In the genomic region with DNA sequence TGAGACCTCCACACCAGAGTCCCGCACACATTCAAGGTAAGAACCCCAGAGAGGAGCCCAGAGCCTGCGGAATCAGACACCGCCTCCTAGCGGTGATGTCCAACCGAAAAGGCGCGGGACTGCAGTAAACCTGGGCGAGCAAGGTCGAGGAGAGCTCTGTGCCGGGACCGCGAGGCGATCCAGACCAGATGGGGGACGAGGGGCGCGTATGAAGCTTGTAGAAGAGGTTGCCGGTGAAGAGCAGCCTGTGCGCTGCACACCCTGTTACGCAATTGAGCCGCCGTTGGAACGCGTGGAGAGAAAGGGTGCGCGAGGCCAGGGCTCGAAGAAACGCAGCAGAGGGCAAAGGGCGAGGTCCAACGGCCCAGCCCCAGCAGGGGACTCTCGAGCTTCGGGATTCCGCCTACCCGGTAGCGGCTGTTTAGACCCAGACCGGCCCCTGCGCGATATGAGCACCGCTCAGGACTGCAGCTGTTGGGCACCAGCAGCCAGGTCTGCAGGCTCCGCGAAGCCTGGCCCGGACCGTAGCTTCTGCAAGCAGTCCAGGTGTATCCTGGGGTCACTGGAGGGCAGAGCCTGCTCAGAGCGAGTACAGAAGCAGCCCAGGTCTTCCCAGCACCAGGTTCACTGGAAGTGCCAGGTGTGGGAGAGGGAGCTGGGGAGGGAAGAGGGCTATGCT, we compare ENCODE assay signal across 8 cellular contexts.
DNase-seq lines count a peak whose midpoint lies in the region; ATAC-seq and TF ChIP-seq lines count a peak whose summit lies in the region.

No MANE protein-coding gene starts in this region.

- H3K36me3 ChIP-seq in PC-3 (ENCODE audit: low read depth, low read length) = no peaks in the 10 kb centered on the region

- H3K27me3 Mint-ChIP-seq in glutamatergic neuron (ENCODE audit: unreplicated experiment) = peaks cover 8% of the 10 kb centered on the region

- H3K4me3 ChIP-seq in retinal pigment epithelial cell (ENCODE audit: low read length) = no peak overlapping the region
- no peak overlapping the region for H3K4me3 ChIP-seq in PC-3 (ENCODE audit: low read length)

- H3K27me3 ChIP-seq in PC-3 (ENCODE audit: low read length) = no peaks in the 10 kb centered on the region; the same call in 1 of the 2 replicates

- ATAC-seq in SK-N-SH treated with all-trans-retinoic acid at 6 μM for 48 hours (no peak), PC-3 (no peak)

- H3K79me2 ChIP-seq in PC-3 (ENCODE audit: low read length) = no peaks in the 10 kb centered on the region

- H3K36me3 Mint-ChIP-seq in glutamatergic neuron (ENCODE audit: unreplicated experiment) = no peaks in the 10 kb centered on the region

- CTCF ChIA-PET in PC-3 (lab: Charles Lee) = no interaction called here

- POLR2A ChIA-PET in PC-3 (lab: Charles Lee; ENCODE audit: unreplicated experiment) = no interaction called here

- in situ Hi-C loops in ACHN (cut with HindIII; ENCODE audit: low pct_ligation_motif_present, low pct_unique_long_range_greater_than_20kb, low sequenced_read_pairs) = no loop called here

- H3K4me1 Mint-ChIP-seq in glutamatergic neuron (ENCODE audit: low read depth, unreplicated experiment) = peaks cover 4% of the 10 kb centered on the region

- H3K4me1 ChIP-seq in PC-3 (ENCODE audit: insufficient read depth, low read length) = peaks cover 4% of the 10 kb centered on the region; the same call in 1 of the 2 replicates

- DNase-seq in DMS53 (lab: John Stamatoyannopoulos, UW) = peak; percentile 84
- DNase-seq in activated CD4-positive, alpha-beta T cell treated with anti-CD3 and anti-CD28 coated beads, Interleukin-2, amount 50 U/mL, for 1 hour = peak; percentile 15
- DNase-seq in glutamatergic neuron = peak; percentile 69
- no peak for DNase-seq in retinal pigment epithelial cell (ENCODE audit: low read depth)
- DNase-seq in PC-3 = no peak
- DNase-seq in ACHN = no peak
- no peak for DNase-seq in NOMO-1 treated with DMSO at 0.1 percent for 48 hours (lab: John Stamatoyannopoulos, UW; ENCODE audit: unreplicated experiment)

- peak overlapping the region; percentile 76 for H3K4me3 Mint-ChIP-seq in glutamatergic neuron (ENCODE audit: unreplicated experiment)

- H3K27ac ChIP-seq in PC-3 (ENCODE audit: low read length) = no peak overlapping the region

- H2AFZ ChIP-seq in PC-3 (ENCODE audit: low read length) = no peak overlapping the region

- H3K9ac ChIP-seq in PC-3 (ENCODE audit: low read length) = no peak overlapping the region

- BruUV-seq in PC-3 (replicated peaks; lab: Mats Ljungman, UMichigan) = no TSS peak

- H3K27ac Mint-ChIP-seq in glutamatergic neuron (ENCODE audit: unreplicated experiment) = no peak overlapping the region

- H3F3A ChIP-seq in PC-3 (ENCODE audit: low read length, unreplicated experiment) = no peaks in the 10 kb centered on the region

- H3K9me3 Mint-ChIP-seq in glutamatergic neuron (ENCODE audit: unreplicated experiment) = peaks cover 2% of the 10 kb centered on the region

- H3K9me2 ChIP-seq in PC-3 (replicated peaks; ENCODE audit: low read length) = no peaks in the 10 kb centered on the region

- no peaks in the 10 kb centered on the region for H3K9me3 ChIP-seq in PC-3 (ENCODE audit: low read length)

- TF ChIP-seq CTCF in glutamatergic neuron (IDR thresholded peaks at IDR 0.05; ENCODE audit: partially characterized antibody, unreplicated experiment) = peak; percentile 67
- TF ChIP-seq CTCF in retinal pigment epithelial cell (conservative IDR thresholded peaks at IDR 0.05; ENCODE audit: low read depth, low read length) = peak; percentile 15
- TF ChIP-seq CTCF in PC-3 (conservative IDR thresholded peaks at IDR 0.05; ENCODE audit: low read depth, low read length) = no peak

- H4K20me1 ChIP-seq in PC-3 (ENCODE audit: low read length) = no peaks in the 10 kb centered on the region

- intact Hi-C loops in PC-3 (cut with micrococcal nuclease) = no loop called here

- H3K4me2 ChIP-seq in PC-3 (ENCODE audit: low read length) = no peak overlapping the region

TF ChIP-seq in SK-N-SH treated with all-trans-retinoic acid at 6 μM for 48 hours, 23 proteins besides CTCF, POLR2A, EP300 and RAD21 (continues in another document):
- TF ChIP-seq, protein P1, sequence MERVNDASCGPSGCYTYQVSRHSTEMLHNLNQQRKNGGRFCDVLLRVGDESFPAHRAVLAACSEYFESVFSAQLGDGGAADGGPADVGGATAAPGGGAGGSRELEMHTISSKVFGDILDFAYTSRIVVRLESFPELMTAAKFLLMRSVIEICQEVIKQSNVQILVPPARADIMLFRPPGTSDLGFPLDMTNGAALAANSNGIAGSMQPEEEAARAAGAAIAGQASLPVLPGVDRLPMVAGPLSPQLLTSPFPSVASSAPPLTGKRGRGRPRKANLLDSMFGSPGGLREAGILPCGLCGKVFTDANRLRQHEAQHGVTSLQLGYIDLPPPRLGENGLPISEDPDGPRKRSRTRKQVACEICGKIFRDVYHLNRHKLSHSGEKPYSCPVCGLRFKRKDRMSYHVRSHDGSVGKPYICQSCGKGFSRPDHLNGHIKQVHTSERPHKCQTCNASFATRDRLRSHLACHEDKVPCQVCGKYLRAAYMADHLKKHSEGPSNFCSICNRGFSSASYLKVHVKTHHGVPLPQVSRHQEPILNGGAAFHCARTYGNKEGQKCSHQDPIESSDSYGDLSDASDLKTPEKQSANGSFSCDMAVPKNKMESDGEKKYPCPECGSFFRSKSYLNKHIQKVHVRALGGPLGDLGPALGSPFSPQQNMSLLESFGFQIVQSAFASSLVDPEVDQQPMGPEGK (CRISPR knock-in tag; IDR thresholded peaks at IDR 0.05; ENCODE audit: borderline replicate concordance) = no peak
- TF ChIP-seq, protein P2, sequence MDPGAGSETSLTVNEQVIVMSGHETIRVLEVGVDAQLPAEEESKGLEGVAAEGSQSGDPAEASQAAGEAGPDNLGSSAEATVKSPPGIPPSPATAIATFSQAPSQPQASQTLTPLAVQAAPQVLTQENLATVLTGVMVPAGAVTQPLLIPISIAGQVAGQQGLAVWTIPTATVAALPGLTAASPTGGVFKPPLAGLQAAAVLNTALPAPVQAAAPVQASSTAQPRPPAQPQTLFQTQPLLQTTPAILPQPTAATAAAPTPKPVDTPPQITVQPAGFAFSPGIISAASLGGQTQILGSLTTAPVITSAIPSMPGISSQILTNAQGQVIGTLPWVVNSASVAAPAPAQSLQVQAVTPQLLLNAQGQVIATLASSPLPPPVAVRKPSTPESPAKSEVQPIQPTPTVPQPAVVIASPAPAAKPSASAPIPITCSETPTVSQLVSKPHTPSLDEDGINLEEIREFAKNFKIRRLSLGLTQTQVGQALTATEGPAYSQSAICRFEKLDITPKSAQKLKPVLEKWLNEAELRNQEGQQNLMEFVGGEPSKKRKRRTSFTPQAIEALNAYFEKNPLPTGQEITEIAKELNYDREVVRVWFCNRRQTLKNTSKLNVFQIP (CRISPR knock-in tag; IDR thresholded peaks at IDR 0.05; ENCODE audit: borderline replicate concordance, low read depth) = no peak
- TF ChIP-seq ZNF8 (CRISPR knock-in tag; IDR thresholded peaks at IDR 0.05) = no peak
- no peak for TF ChIP-seq TOX (CRISPR knock-in tag; IDR thresholded peaks at IDR 0.05; ENCODE audit: borderline replicate concordance)
- TF ChIP-seq, protein P3, sequence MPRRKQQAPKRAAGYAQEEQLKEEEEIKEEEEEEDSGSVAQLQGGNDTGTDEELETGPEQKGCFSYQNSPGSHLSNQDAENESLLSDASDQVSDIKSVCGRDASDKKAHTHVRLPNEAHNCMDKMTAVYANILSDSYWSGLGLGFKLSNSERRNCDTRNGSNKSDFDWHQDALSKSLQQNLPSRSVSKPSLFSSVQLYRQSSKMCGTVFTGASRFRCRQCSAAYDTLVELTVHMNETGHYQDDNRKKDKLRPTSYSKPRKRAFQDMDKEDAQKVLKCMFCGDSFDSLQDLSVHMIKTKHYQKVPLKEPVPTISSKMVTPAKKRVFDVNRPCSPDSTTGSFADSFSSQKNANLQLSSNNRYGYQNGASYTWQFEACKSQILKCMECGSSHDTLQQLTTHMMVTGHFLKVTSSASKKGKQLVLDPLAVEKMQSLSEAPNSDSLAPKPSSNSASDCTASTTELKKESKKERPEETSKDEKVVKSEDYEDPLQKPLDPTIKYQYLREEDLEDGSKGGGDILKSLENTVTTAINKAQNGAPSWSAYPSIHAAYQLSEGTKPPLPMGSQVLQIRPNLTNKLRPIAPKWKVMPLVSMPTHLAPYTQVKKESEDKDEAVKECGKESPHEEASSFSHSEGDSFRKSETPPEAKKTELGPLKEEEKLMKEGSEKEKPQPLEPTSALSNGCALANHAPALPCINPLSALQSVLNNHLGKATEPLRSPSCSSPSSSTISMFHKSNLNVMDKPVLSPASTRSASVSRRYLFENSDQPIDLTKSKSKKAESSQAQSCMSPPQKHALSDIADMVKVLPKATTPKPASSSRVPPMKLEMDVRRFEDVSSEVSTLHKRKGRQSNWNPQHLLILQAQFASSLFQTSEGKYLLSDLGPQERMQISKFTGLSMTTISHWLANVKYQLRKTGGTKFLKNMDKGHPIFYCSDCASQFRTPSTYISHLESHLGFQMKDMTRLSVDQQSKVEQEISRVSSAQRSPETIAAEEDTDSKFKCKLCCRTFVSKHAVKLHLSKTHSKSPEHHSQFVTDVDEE (CRISPR knock-in tag; IDR thresholded peaks at IDR 0.05) = no peak
- TF ChIP-seq, protein P4, sequence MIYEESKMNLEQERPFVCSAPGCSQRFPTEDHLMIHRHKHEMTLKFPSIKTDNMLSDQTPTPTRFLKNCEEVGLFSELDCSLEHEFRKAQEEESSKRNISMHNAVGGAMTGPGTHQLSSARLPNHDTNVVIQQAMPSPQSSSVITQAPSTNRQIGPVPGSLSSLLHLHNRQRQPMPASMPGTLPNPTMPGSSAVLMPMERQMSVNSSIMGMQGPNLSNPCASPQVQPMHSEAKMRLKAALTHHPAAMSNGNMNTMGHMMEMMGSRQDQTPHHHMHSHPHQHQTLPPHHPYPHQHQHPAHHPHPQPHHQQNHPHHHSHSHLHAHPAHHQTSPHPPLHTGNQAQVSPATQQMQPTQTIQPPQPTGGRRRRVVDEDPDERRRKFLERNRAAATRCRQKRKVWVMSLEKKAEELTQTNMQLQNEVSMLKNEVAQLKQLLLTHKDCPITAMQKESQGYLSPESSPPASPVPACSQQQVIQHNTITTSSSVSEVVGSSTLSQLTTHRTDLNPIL (CRISPR knock-in tag; IDR thresholded peaks at IDR 0.05; ENCODE audit: low read depth) = no peak
- TF ChIP-seq ZFP30 (CRISPR knock-in tag; IDR thresholded peaks at IDR 0.05) = no peak
- TF ChIP-seq ARNTL (CRISPR knock-in tag; IDR thresholded peaks at IDR 0.05; ENCODE audit: borderline replicate concordance, low read depth) = no peak
- TF ChIP-seq RARB (CRISPR knock-in tag; IDR thresholded peaks at IDR 0.05) = no peak

Comparison
In these comparisons a context has a peak if more than half of its experiments do, and no peak if none do; other contexts are left out.
1. DNase-seq: peak in DMS53 (single experiment), activated CD4-positive, alpha-beta T cell treated with anti-CD3 and anti-CD28 coated beads, Interleukin-2, amount 50 U/mL, for 1 hour (single experiment) and glutamatergic neuron (single experiment); none in retinal pigment epithelial cell (single experiment), PC-3 (single experiment), ACHN (single experiment) and NOMO-1 treated with DMSO at 0.1 percent for 48 hours (single experiment).